Comparison of ENCODE assay signal across 8 cellular contexts in genomic region chr16:81313731-81314602, GRCh38. TPM values are rescaled to one million over a fixed set of nuclear protein-coding genes. Genes with fewer than 3 reads are reported as not detected.
DNase-seq lines count a peak whose midpoint lies in the region; ATAC-seq and TF ChIP-seq lines count a peak whose summit lies in the region.

No MANE protein-coding gene starts in this region.

- TF ChIP-seq CTCF in heart right ventricle (IDR thresholded peaks at IDR 0.05) = no peak

- H3K9me3 ChIP-seq in heart right ventricle = no peaks in the 10 kb centered on the region

- peaks cover 28% of the 10 kb centered on the region for H3K4me1 Mint-ChIP-seq in activated T-helper 17 cell treated with anti-CD3 and anti-CD28 coated beads, Interleukin-2, amount 50 U/mL, for 72 hours
- H3K4me1 Mint-ChIP-seq in stimulated activated naive B cell treated with anti-CD40 and anti-IgM and Interleukin-4, amounts not matched to agents 10 μg/mL and 1 μg/mL and 100 μg/mL, for 72 hours = peaks cover 24 to 53% of the 10 kb centered on the region in 2 donors

- no peaks in the 10 kb centered on the region for H3K27me3 Mint-ChIP-seq in activated T-helper 17 cell treated with anti-CD3 and anti-CD28 coated beads, Interleukin-2, amount 50 U/mL, for 72 hours
- H3K27me3 Mint-ChIP-seq in stimulated activated naive B cell treated with anti-CD40 and anti-IgM and Interleukin-4, amounts not matched to agents 10 μg/mL and 1 μg/mL and 100 μg/mL, for 72 hours = no peaks in the 10 kb centered on the region

- H3K4me1 ChIP-seq in heart right ventricle = peaks cover 3 to 50% (median 26%) of the 10 kb centered on the region in 9 donors

- DNase-seq in heart right ventricle = no peak
- DNase-seq in Right ventricle myocardium inferior (ENCODE audit: missing footprints) = no peak
- DNase-seq in iPS-NIHi11 (ENCODE audit: low spot score) = peak; percentile 42
- no peak for DNase-seq in stimulated activated naive B cell treated with anti-CD40 and anti-IgM and Interleukin-4, amounts not matched to agents 10 μg/mL and 1 μg/mL and 100 μg/mL, for 72 hours
- no peak for DNase-seq in NCI-H1694 treated with DMSO at 0.1 percent for 48 hours (lab: John Stamatoyannopoulos, UW)
- DNase-seq in activated effector memory CD4-positive, alpha-beta T cell treated with anti-CD3 and anti-CD28 coated beads, Interleukin-2, amount 50 U/mL, for 16 hours = no peak

- H3K4me3 Mint-ChIP-seq in activated T-helper 17 cell treated with anti-CD3 and anti-CD28 coated beads, Interleukin-2, amount 50 U/mL, for 72 hours = peak overlapping the region; percentile 99
- peak overlapping the region; percentile 93 to 95 for H3K4me3 Mint-ChIP-seq in stimulated activated naive B cell treated with anti-CD40 and anti-IgM and Interleukin-4, amounts not matched to agents 10 μg/mL and 1 μg/mL and 100 μg/mL, for 72 hours

- no peaks in the 10 kb centered on the region for H3K27me3 ChIP-seq in heart right ventricle

- peak overlapping the region; percentile 43 to 97 (median 75) for H3K4me3 ChIP-seq in heart right ventricle

- no peaks in the 10 kb centered on the region for H3K9me3 Mint-ChIP-seq in activated T-helper 17 cell treated with anti-CD3 and anti-CD28 coated beads, Interleukin-2, amount 50 U/mL, for 72 hours
- no peaks in the 10 kb centered on the region for H3K9me3 Mint-ChIP-seq in stimulated activated naive B cell treated with anti-CD40 and anti-IgM and Interleukin-4, amounts not matched to agents 10 μg/mL and 1 μg/mL and 100 μg/mL, for 72 hours

- H3K27ac ChIP-seq in heart right ventricle = peak overlapping the region in 9 of 10 donors; percentile 89 to 94 (median 92)

- 5 to 6% methylated on average over 16 of the region's 16 CpGs for WGBS in heart right ventricle, 2 donors

- peak overlapping the region; percentile 96 for H3K27ac Mint-ChIP-seq in activated T-helper 17 cell treated with anti-CD3 and anti-CD28 coated beads, Interleukin-2, amount 50 U/mL, for 72 hours
- peak overlapping the region; percentile 91 for H3K27ac Mint-ChIP-seq in stimulated activated naive B cell treated with anti-CD40 and anti-IgM and Interleukin-4, amounts not matched to agents 10 μg/mL and 1 μg/mL and 100 μg/mL, for 72 hours

- ATAC-seq in heart right ventricle (peak in 1 of 8 donors; percentile 2), Right ventricle myocardium inferior (no peak), GM21526 (IDR thresholded peaks at IDR 0.05; ENCODE audit: low FRiP score, unreplicated experiment) (no peak)
- no peak for ATAC-seq in activated T-helper 17 cell treated with anti-CD3 and anti-CD28 coated beads, Interleukin-2, amount 50 U/mL, for 72 hours (replicated peaks)
- ATAC-seq in stimulated activated naive B cell treated with anti-CD40 and anti-IgM and Interleukin-4, amounts not matched to agents 10 μg/mL and 1 μg/mL and 100 μg/mL, for 72 hours (replicated peaks) = no peak

- intact Hi-C loops in heart right ventricle (cut with DNase I) (loop anchor here in 5 of 10 donors (5.0 to 10.0 kb wide), 5 partner anchors 47 to 279 kb away; partner anchors contain the start of gene ATMIN (in 1 of the 5)), Right ventricle myocardium inferior (cut with DNase I) (loop anchor here (10.0 kb wide), 2 partner anchors 49 to 89 kb away; no protein-coding TSS in a partner anchor)

- peaks cover 0 to 9% (median 0%) of the 10 kb centered on the region in 9 donors for H3K36me3 ChIP-seq in heart right ventricle

- peaks cover 10% of the 10 kb centered on the region for H3K36me3 Mint-ChIP-seq in activated T-helper 17 cell treated with anti-CD3 and anti-CD28 coated beads, Interleukin-2, amount 50 U/mL, for 72 hours (ENCODE audit: low read depth)
- H3K36me3 Mint-ChIP-seq in stimulated activated naive B cell treated with anti-CD40 and anti-IgM and Interleukin-4, amounts not matched to agents 10 μg/mL and 1 μg/mL and 100 μg/mL, for 72 hours = peaks cover 3 to 4% of the 10 kb centered on the region in 2 donors

RNA-seq across cellular contexts. Expression of gene GAN, which starts 0.8 kb away (rescaled TPM):
- 10 to 100 TPM in 8 of 10 donors, 1 to 10 TPM in 2; 9.7 to 17.7 (median 12.8) TPM for total RNA-seq in heart right ventricle
- polyA plus RNA-seq in heart right ventricle = 1 to 10 TPM in 1 of 2 donors, under 1 TPM in 1; 0.94 to 2.3 TPM
- 8.5 TPM for total RNA-seq in Right ventricle myocardium inferior
- 10 to 100 TPM; 12.6 to 23.5 TPM for total RNA-seq in activated T-helper 17 cell treated with anti-CD3 and anti-CD28 coated beads, Interleukin-2, amount 50 U/mL, for 72 hours
